In genomic region chr5:37738057-37738691, GRCh38 we compare ENCODE assay signal across 1 cellular context.
A peak's percentile ranks its signal among the peaks of the same experiment; 100 is the strongest.
TF ChIP-seq lines count a peak whose summit lies in the region.

No MANE protein-coding gene starts in this region.

TF ChIP-seq in GM12878, 131 proteins besides CTCF, POLR2A, EP300 and RAD21 (continued from another document and continues in another):
- 0 out of 2 replicates have a peak, but pooled peaks have one; percentile 52 for TF ChIP-seq MLLT1 (IDR thresholded peaks at IDR 0.05)
- peak; percentile 39; the same call in 1 of the 2 replicates for TF ChIP-seq DPF2 (IDR thresholded peaks at IDR 0.05)
- peak; percentile 79 for TF ChIP-seq JUNB (IDR thresholded peaks at IDR 0.05)
- no peak for TF ChIP-seq POU2F2 (IDR thresholded peaks at IDR 0.05; ENCODE audit: borderline replicate concordance, low read depth, low read length)
- no peak for TF ChIP-seq CUX1 (IDR thresholded peaks at IDR 0.05; ENCODE audit: insufficient replicate concordance, low read depth, low read length)
- TF ChIP-seq ETV6 (conservative IDR thresholded peaks at IDR 0.05 in 1 of 2, IDR thresholded peaks at IDR 0.05 in 1 of 2; ENCODE audit: borderline replicate concordance in 1 of 2, low read depth in 1 of 2) = peak in 1 of 2 experiments; percentile 40; a peak in 1 of 4 replicates
- peak; percentile 80; the same call in 1 of the 2 replicates for TF ChIP-seq ZNF217 (IDR thresholded peaks at IDR 0.05)
- peak; percentile 38; the same call in 1 of the 2 replicates for TF ChIP-seq NBN (IDR thresholded peaks at IDR 0.05)
- peak; percentile 50 for TF ChIP-seq BCL11A (IDR thresholded peaks at IDR 0.05; ENCODE audit: low read depth, low read length)
- peak; percentile 69; the same call in 1 of the 2 replicates for TF ChIP-seq FOXM1 (IDR thresholded peaks at IDR 0.05; ENCODE audit: low read depth, low read length)
- no peak for TF ChIP-seq ZSCAN29 (IDR thresholded peaks at IDR 0.05)
- peak; percentile 90 for TF ChIP-seq MTA2 (IDR thresholded peaks at IDR 0.05; ENCODE audit: low read depth)
- no peak for TF ChIP-seq NRF1 (conservative IDR thresholded peaks at IDR 0.05; ENCODE audit: low read depth, low read length)
- TF ChIP-seq IKZF1 (conservative IDR thresholded peaks at IDR 0.05) = peak; percentile 42; the same call in 1 of the 2 replicates
- TF ChIP-seq MAX (IDR thresholded peaks at IDR 0.05; ENCODE audit: low read depth, low read length) = no peak
- 0 out of 2 replicates have a peak, but pooled peaks have one; percentile 26 for TF ChIP-seq PKNOX1 (IDR thresholded peaks at IDR 0.05)
- no peak for TF ChIP-seq SPI1 (IDR thresholded peaks at IDR 0.05; ENCODE audit: borderline replicate concordance, insufficient read depth, low read depth, low read length)
- TF ChIP-seq ZNF592 (IDR thresholded peaks at IDR 0.05) = no peak
- TF ChIP-seq ATF7 (IDR thresholded peaks at IDR 0.05; ENCODE audit: low read depth) = peak; percentile 68; the same call in 1 of the 2 replicates
- TF ChIP-seq RELA (IDR thresholded peaks at IDR 0.05; ENCODE audit: borderline replicate concordance, partially characterized antibody) = no peak
- TF ChIP-seq GABPA (IDR thresholded peaks at IDR 0.05; ENCODE audit: low read depth) = no peak
- no peak for TF ChIP-seq YBX1 (IDR thresholded peaks at IDR 0.05)
- no peak for TF ChIP-seq PML (IDR thresholded peaks at IDR 0.05; ENCODE audit: low read length)
- no peak for TF ChIP-seq ZNF687 (IDR thresholded peaks at IDR 0.05)
- no peak for TF ChIP-seq EED (IDR thresholded peaks at IDR 0.05; ENCODE audit: low read depth)
- no peak for TF ChIP-seq ASH2L (IDR thresholded peaks at IDR 0.05; ENCODE audit: borderline replicate concordance, low read depth)
- TF ChIP-seq ZNF24 (IDR thresholded peaks at IDR 0.05) = 0 out of 2 replicates have a peak, but pooled peaks have one; percentile 39
- TF ChIP-seq NR2C1 (IDR thresholded peaks at IDR 0.05) = 0 out of 2 replicates have a peak, but pooled peaks have one; percentile 37
- peak; percentile 74 for TF ChIP-seq ATF2 (IDR thresholded peaks at IDR 0.05; ENCODE audit: low read length)
- no peak for TF ChIP-seq KDM1A (IDR thresholded peaks at IDR 0.05; ENCODE audit: borderline replicate concordance)
- 0 out of 2 replicates have a peak, but pooled peaks have one; percentile 21 for TF ChIP-seq IRF4 (IDR thresholded peaks at IDR 0.05; ENCODE audit: low read depth, low read length)
- TF ChIP-seq TBL1XR1 (IDR thresholded peaks at IDR 0.05; ENCODE audit: low read depth, low read length) = 0 out of 2 replicates have a peak, but pooled peaks have one; percentile 27
- TF ChIP-seq RAD51 (IDR thresholded peaks at IDR 0.05) = peak; percentile 29
- peak; percentile 93 for TF ChIP-seq BHLHE40 (IDR thresholded peaks at IDR 0.05; ENCODE audit: borderline replicate concordance in 1 of 2, low read depth in 2 of 2, low read length in 1 of 2)
- no peak for TF ChIP-seq MYC (IDR thresholded peaks at IDR 0.05; ENCODE audit: insufficient read depth, insufficient read length, insufficient replicate concordance, low read length, severe bottlenecking)
- TF ChIP-seq IRF3 (IDR thresholded peaks at IDR 0.05) = no peak
- no peak for TF ChIP-seq CBX5 (IDR thresholded peaks at IDR 0.05; ENCODE audit: low read depth)
- peak; percentile 81 for TF ChIP-seq NFIC (IDR thresholded peaks at IDR 0.05; ENCODE audit: low read depth, low read length)
- no peak for TF ChIP-seq CHD4 (IDR thresholded peaks at IDR 0.05)
- no peak for TF ChIP-seq TCF12 (IDR thresholded peaks at IDR 0.05; ENCODE audit: low read depth, low read length)
- TF ChIP-seq TCF7 (IDR thresholded peaks at IDR 0.05; ENCODE audit: borderline replicate concordance) = no peak
- peak; percentile 98 for TF ChIP-seq RUNX3 (IDR thresholded peaks at IDR 0.05; ENCODE audit: low read length)
- no peak for TF ChIP-seq SMARCA5 (IDR thresholded peaks at IDR 0.05)
- peak; percentile 70 to 74 for TF ChIP-seq IKZF2 (IDR thresholded peaks at IDR 0.05)
- TF ChIP-seq BMI1 (IDR thresholded peaks at IDR 0.05; ENCODE audit: borderline replicate concordance) = no peak
